In genomic region chr12:21618566-21618965, GRCh38 we compare ENCODE assay signal across 23 cellular contexts. TPM values are rescaled to one million over a fixed set of nuclear protein-coding genes. Genes with fewer than 3 reads are reported as not detected.
"Had no signal": no experiment of that assay in that cellular context is flagged by ENCODE, and none has a peak within 500 bp of the region (broad histone marks: within the 10 kb centered on the region; RNA-seq: fewer than 3 reads in every experiment).

No MANE protein-coding gene starts in this region.

- H3K4me1 Mint-ChIP-seq: brain had no signal

- H3K4me3 ChIP-seq: dorsolateral prefrontal cortex, mucosa of descending colon, ovary, psoas muscle, stomach, vagina had no signal

- H3K27me3 Mint-ChIP-seq: activated naive CD4-positive, alpha-beta T cell treated with anti-CD3 and anti-CD28 coated beads, Interleukin-2, amount 10 ng/mL, durations not matched to agents 7 days and 5 days; memory B cell had no signal

- H3K9me3 ChIP-seq: mucosa of descending colon, ovary, psoas muscle, stomach, vagina had no signal

- H3K36me3 Mint-ChIP-seq: brain, memory B cell, naive B cell had no signal

- FAIRE-seq: TTC549 had no signal

- H3K4me1 ChIP-seq: psoas muscle had no signal

- H3K27ac Mint-ChIP-seq: brain; memory B cell; naive B cell; T-helper 2 cell treated with Interferon-gamma antibody and Interleukin-4, amounts not matched to agents 5 μg/mL and 100 μg/mL, for 36 hours had no signal

- ATAC-seq: mucosa of descending colon, psoas muscle, right cardiac atrium had no signal

- H3K4me3 Mint-ChIP-seq: activated naive CD4-positive, alpha-beta T cell treated with anti-CD3 and anti-CD28 coated beads, Interleukin-2, amount 10 ng/mL, durations not matched to agents 7 days and 5 days; brain; memory B cell; naive B cell; T-helper 2 cell treated with Interferon-gamma antibody and Interleukin-4, amounts not matched to agents 5 μg/mL and 100 μg/mL, for 36 hours had no signal

- H3K9me3 Mint-ChIP-seq: memory B cell; naive B cell; T-helper 2 cell treated with Interferon-gamma antibody and Interleukin-4, amounts not matched to agents 5 μg/mL and 100 μg/mL, for 36 hours had no signal

- H3K27me3 ChIP-seq: dorsolateral prefrontal cortex, ovary, stomach, vagina had no signal

- H3K36me3 ChIP-seq: ovary, stomach, vagina had no signal

- H3K27ac ChIP-seq: dorsolateral prefrontal cortex, ovary, psoas muscle, stomach, vagina had no signal

- DNase-seq: activated CD4-positive, alpha-beta T cell treated with anti-CD3 and anti-CD28 coated beads for 4 hours; activated CD8-positive, alpha-beta memory T cell treated with anti-CD3 and anti-CD28 coated beads, Interleukin-2, amount 50 U/mL, for 4 hours; activated naive CD4-positive, alpha-beta T cell treated with anti-CD3 and anti-CD28 coated beads, Interleukin-2, amount 10 ng/mL, durations not matched to agents 7 days and 5 days; anterior cingulate cortex; caudate nucleus; dorsolateral prefrontal cortex; foreskin fibroblast; mucosa of descending colon; naive B cell; ovary; psoas muscle; right cardiac atrium; stomach; SW 1271; trophoblast cell had no signal

RNA-seq across cellular contexts. Expression of gene GYS2, which starts 13.9 kb away (rescaled TPM):
- total RNA-seq: glomerular endothelial cell, mucosa of descending colon, skeletal muscle tissue, stomach, temporal lobe had no signal
- polyA plus RNA-seq: ovary had no signal
